In the genomic region with DNA sequence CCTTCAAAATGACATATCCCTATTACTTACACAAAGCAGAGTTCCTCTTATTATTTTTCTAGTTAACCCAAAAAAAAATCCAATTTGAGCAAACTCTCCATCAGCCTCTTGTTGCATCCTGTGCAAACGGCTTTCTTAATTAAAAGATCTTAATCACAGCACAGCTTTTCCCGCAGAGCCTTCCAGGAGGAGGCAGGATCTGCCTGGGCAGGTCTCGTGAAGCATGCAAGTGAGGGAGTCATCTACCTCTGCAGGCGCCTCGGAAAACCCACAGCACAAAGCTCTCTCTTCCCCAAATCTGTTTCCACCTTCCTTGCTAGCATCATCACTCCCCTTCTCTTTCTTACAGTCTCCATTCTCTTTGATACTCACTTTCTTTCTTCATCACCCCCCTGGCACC, we compare ENCODE assay signal across 21 cellular contexts.
A peak's percentile ranks its signal among the peaks of the same experiment; 100 is the strongest.
DNase-seq lines count a peak whose midpoint lies in the region; ATAC-seq and TF ChIP-seq lines count a peak whose summit lies in the region.
"Had no signal": no experiment of that assay in that cellular context is flagged by ENCODE, and none has a peak within 500 bp of the region (broad histone marks: within the 10 kb centered on the region; RNA-seq: fewer than 3 reads in every experiment).

No MANE protein-coding gene starts in this region.

- TF ChIP-seq CTCF in MCF 10A (IDR thresholded peaks at IDR 0.05; ENCODE audit: unreplicated experiment) = no peak
- no peak for TF ChIP-seq CTCF in breast epithelium (IDR thresholded peaks at IDR 0.05)
- no peak for TF ChIP-seq CTCF in coronary artery (IDR thresholded peaks at IDR 0.05)

- peak; percentile 45 for ATAC-seq in esophagus mucosa
- ATAC-seq in HG02840 (IDR thresholded peaks at IDR 0.05; ENCODE audit: low FRiP score, unreplicated experiment) = no peak
- no peak for ATAC-seq in GM21360 (IDR thresholded peaks at IDR 0.05; ENCODE audit: unreplicated experiment)
- ATAC-seq: CD8-positive, alpha-beta T cell; GM12878 had no signal

- POLR2A ChIA-PET in MCF 10A (lab: Yijun Ruan, JAX) = interaction anchor here (1.2 to 1.4 kb wide), 2 partner anchors 9 to 25 kb away, joined by 3 to 7 read pairs; no protein-coding TSS in a partner anchor

- H3K4me3 Mint-ChIP-seq in MCF 10A (ENCODE audit: unreplicated experiment) = no peak overlapping the region
- H3K4me3 Mint-ChIP-seq: B cell; CD4-positive, CD25-positive, alpha-beta regulatory T cell; CD8-positive, alpha-beta T cell had no signal

- H3K27ac Mint-ChIP-seq in MCF 10A (ENCODE audit: low read depth, unreplicated experiment) = peak overlapping the region; percentile 67
- H3K27ac Mint-ChIP-seq: B cell; CD4-positive, CD25-positive, alpha-beta regulatory T cell; CD8-positive, alpha-beta T cell had no signal

- H3K36me3 ChIP-seq in breast epithelium = no peaks in the 10 kb centered on the region

- no peaks in the 10 kb centered on the region for H3K27me3 ChIP-seq in breast epithelium
- H3K27me3 ChIP-seq: BLaER1 had no signal

- no peak for TF ChIP-seq POLR2A in breast epithelium (IDR thresholded peaks at IDR 0.05)

- peaks cover 11 to 16% of the 10 kb centered on the region in 2 donors for H3K9me3 ChIP-seq in breast epithelium

- BruUV-seq in MCF 10A (replicated peaks; lab: Mats Ljungman, UMichigan) = no TSS peak

- DNase-seq in MCF 10A (ENCODE audit: unreplicated experiment) = peak; percentile 12
- DNase-seq in breast epithelium (ENCODE audit: low spot score in 2 of 2) = no peak
- peak; percentile 28 for DNase-seq in coronary artery (ENCODE audit: low spot score)
- DNase-seq in SKM-1 (lab: John Stamatoyannopoulos, UW; ENCODE audit: unreplicated experiment) = no peak
- DNase-seq in stimulated activated CD4-positive, alpha-beta T cell treated with anti-CD3 and anti-CD28 coated beads, Interleukin-4, amount 100 ng/mL, for 4 hours = no peak
- DNase-seq: Caco-2; CD4-positive, CD25-positive, alpha-beta regulatory T cell; CD8-positive, alpha-beta T cell; DMS79; EL; GDM1; H7; HCEC 1CT had no signal

- no peaks in the 10 kb centered on the region for H3K27me3 Mint-ChIP-seq in MCF 10A (ENCODE audit: insufficient read depth, unreplicated experiment)
- H3K27me3 Mint-ChIP-seq: B cell had no signal

- intact Hi-C loops in MCF 10A (cut with micrococcal nuclease) (no loop called here), breast epithelium (cut with DNase I; ENCODE audit: low total_unique reads) (no loop called here)

- H3K27ac ChIP-seq in breast epithelium = no peak overlapping the region
- H3K27ac ChIP-seq in coronary artery = no peak overlapping the region
- H3K27ac ChIP-seq: 22Rv1, BLaER1, C4-2B had no signal

- no peaks in the 10 kb centered on the region for H3K4me1 ChIP-seq in breast epithelium
- H3K4me1 ChIP-seq: BLaER1, Caco-2 had no signal

- no peaks in the 10 kb centered on the region for H3K36me3 Mint-ChIP-seq in MCF 10A (ENCODE audit: insufficient read depth, unreplicated experiment)
- H3K36me3 Mint-ChIP-seq: CD4-positive, CD25-positive, alpha-beta regulatory T cell; CD8-positive, alpha-beta T cell had no signal

- H3K9me3 Mint-ChIP-seq in MCF 10A (ENCODE audit: unreplicated experiment) = peaks cover 15% of the 10 kb centered on the region

- peaks cover 8% of the 10 kb centered on the region for H3K4me1 Mint-ChIP-seq in MCF 10A (ENCODE audit: insufficient read depth, unreplicated experiment)
- H3K4me1 Mint-ChIP-seq: B cell; CD4-positive, CD25-positive, alpha-beta regulatory T cell had no signal

- CTCF ChIA-PET in MCF 10A (lab: Yijun Ruan, JAX) = interaction anchor here (0.6 to 1.1 kb wide), 4 partner anchors 54 to 375 kb away, joined by 3 to 4 read pairs (median 4); no protein-coding TSS in a partner anchor

- H3K4me3 ChIP-seq in breast epithelium (no peak overlapping the region), coronary artery (no peak overlapping the region)
- H3K4me3 ChIP-seq: BLaER1, GM12878 had no signal

Comparison
In these comparisons a context has a peak if more than half of its experiments do, and no peak if none do; other contexts are left out.
1. DNase-seq: peak in MCF 10A (single experiment) and coronary artery (single experiment); none in breast epithelium (0 of 2), SKM-1 (single experiment) and stimulated activated CD4-positive, alpha-beta T cell treated with anti-CD3 and anti-CD28 coated beads, Interleukin-4, amount 100 ng/mL, for 4 hours (0 of 2).